In the genomic region with DNA sequence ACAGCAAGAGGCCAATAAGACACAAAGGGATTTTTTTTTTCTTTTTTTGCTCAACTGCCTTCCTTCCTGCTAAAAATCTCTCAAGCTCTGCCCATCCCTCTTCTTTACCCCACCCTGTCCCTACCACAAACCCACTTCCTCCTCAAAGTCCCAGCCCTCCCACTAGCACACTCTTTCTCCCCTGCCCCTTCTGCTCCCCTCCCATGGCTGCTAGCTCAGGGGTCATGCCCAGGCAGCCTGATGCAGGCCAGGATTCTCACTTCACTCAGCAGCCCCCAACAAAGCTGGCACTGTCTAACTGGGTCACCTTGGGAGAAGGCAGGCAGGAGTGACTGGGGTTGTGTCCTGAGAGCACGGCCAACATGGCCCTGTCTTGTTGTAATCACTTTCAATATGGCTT, we compare ENCODE assay signal across 1 cellular context.
TF ChIP-seq lines count a peak whose summit lies in the region.

No MANE protein-coding gene starts in this region.

TF ChIP-seq in K562, 482 proteins besides CTCF, POLR2A, EP300 and RAD21 (continued from another document):
- TF ChIP-seq ZNF764 (CRISPR knock-in tag; IDR thresholded peaks at IDR 0.05; ENCODE audit: low read depth) (0 out of 2 replicates have a peak, but pooled peaks have one; percentile 43), HMBOX1 (IDR thresholded peaks at IDR 0.05) (no peak), ZBTB9 (CRISPR knock-in tag; IDR thresholded peaks at IDR 0.05) (peak; percentile 52; the same call in 1 of the 2 replicates), ZFPM2 (CRISPR knock-in tag; IDR thresholded peaks at IDR 0.05) (no peak), ELF4 (CRISPR knock-in tag; IDR thresholded peaks at IDR 0.05) (peak; percentile 80; the same call in 1 of the 2 replicates), THRB (CRISPR knock-in tag; conservative IDR thresholded peaks at IDR 0.05) (peak; percentile 68; the same call in 1 of the 2 replicates), BCL6 (CRISPR knock-in tag; IDR thresholded peaks at IDR 0.05) (0 out of 2 replicates have a peak, but pooled peaks have one; percentile 52), ZNF79 (CRISPR knock-in tag; IDR thresholded peaks at IDR 0.05; ENCODE audit: low read depth) (0 out of 2 replicates have a peak, but pooled peaks have one; percentile 32), SRF (CRISPR knock-in tag; IDR thresholded peaks at IDR 0.05) (no peak)
- TF ChIP-seq, protein P1, sequence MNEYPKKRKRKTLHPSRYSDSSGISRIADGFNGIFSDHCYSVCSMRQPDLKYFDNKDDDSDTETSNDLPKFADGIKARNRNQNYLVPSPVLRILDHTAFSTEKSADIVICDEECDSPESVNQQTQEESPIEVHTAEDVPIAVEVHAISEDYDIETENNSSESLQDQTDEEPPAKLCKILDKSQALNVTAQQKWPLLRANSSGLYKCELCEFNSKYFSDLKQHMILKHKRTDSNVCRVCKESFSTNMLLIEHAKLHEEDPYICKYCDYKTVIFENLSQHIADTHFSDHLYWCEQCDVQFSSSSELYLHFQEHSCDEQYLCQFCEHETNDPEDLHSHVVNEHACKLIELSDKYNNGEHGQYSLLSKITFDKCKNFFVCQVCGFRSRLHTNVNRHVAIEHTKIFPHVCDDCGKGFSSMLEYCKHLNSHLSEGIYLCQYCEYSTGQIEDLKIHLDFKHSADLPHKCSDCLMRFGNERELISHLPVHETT (CRISPR knock-in tag; conservative IDR thresholded peaks at IDR 0.05 in 1 of 2, IDR thresholded peaks at IDR 0.05 in 1 of 2), result 0 out of 4 replicates have a peak, but pooled peaks of 1 of the 2 experiments have one; percentile 33
